Comparison of ENCODE assay signal across 8 cellular contexts in the genomic region with DNA sequence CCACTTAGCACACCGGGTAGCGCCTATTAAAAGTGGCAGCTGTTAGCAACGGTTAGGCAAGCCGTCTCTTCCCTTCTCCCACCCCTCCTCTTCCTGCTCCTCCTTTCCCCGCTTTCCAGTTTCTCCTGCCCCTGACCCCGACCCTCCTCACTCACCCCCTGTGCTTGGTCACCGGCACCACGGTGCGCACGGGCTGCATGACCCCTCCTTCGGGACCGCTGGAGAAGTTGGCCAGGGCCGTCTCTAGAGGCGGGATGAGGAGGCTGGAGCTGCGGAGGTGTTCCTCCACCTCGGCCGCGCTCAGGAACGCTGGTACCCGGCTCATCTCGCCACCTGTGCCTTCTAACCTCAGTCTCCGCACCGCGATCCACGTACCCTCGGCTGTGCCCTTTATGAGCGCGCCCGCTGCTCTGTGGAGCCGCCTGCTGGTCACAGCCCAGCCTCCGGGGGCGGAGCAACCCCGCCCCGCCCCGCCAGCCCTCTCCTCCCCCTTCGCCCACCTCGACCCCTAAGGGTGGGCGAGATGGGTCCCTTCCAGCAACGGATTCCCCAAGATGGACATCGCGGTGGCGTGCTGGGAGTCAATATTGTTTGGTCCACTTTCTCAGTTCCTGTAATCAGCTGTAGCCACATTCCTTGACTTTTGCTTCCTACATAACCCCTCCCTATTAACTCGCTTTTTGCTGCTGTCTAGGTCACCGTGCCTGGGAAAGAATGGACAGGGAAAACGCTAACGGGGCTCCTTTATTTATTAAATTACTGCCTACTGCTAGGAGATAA. TPM values are rescaled to one million over a fixed set of nuclear protein-coding genes. Genes with fewer than 3 reads are reported as not detected.
DNase-seq lines count a peak whose midpoint lies in the region; ATAC-seq and TF ChIP-seq lines count a peak whose summit lies in the region.

A gene (minus strand): TSS at position 364 of the 780 bp plus-strand sequence. CDS start 39 bp downstream, at position 325.

- intact Hi-C loops in Panc1 (cut with micrococcal nuclease; ENCODE audit: unreplicated experiment): loop anchor here (10.0 kb wide), 1 partner anchor 83 kb away; no protein-coding TSS in a partner anchor

- H3K4me3 ChIP-seq in Panc1 (ENCODE audit: low read depth in 2 of 2, low read length in 2 of 2) (peak within 1 kb of the TSS; percentile 39 to 57), astrocyte of the cerebellum (ENCODE audit: low read depth, low read length) (peak within 1 kb of the TSS; percentile 21), iPS-15b (ENCODE audit: low read depth, low read length) (peak within 1 kb of the TSS; percentile 83), skeletal muscle satellite cell (ENCODE audit: low read length) (peak within 1 kb of the TSS; percentile 62)

- ATAC-seq in HG03354 (IDR thresholded peaks at IDR 0.05; ENCODE audit: poor library complexity, severe bottlenecking, unreplicated experiment): peak; percentile 61
- ATAC-seq in Panc1: peak; percentile 97

- DNase-seq in Panc1 (ENCODE audit: low read depth, low spot score) (no peak), astrocyte of the cerebellum (ENCODE audit: low read depth) (no peak), RKO (ENCODE audit: low spot score) (no peak), mesenteric fat pad (ENCODE audit: low spot score) (no peak)

- BruUV-seq in Panc1 (replicated peaks; lab: Mats Ljungman, UMichigan): no TSS peak

- H3K27me3 ChIP-seq in Panc1 (ENCODE audit: control insufficient read depth, insufficient read depth, low read length) (peaks cover 46% of the 10 kb centered on the region), iPS-15b (ENCODE audit: control insufficient read depth, insufficient read depth, low read length) (peaks cover 27% of the 10 kb centered on the region), skeletal muscle satellite cell (ENCODE audit: control insufficient read depth, insufficient read depth, low read length) (peaks cover 82% of the 10 kb centered on the region)

- H3K4me2 ChIP-seq in skeletal muscle satellite cell (ENCODE audit: low read length): peak within 1 kb of the TSS; percentile 87

- TF ChIP-seq CTCF in GM12872 (IDR thresholded peaks at IDR 0.05; ENCODE audit: insufficient read depth, low read depth, low read length) (peak; percentile 88), Panc1 (IDR thresholded peaks at IDR 0.05) (peak; percentile 93), astrocyte of the cerebellum (IDR thresholded peaks at IDR 0.05; ENCODE audit: low read depth, low read length, missing control alignments) (peak; percentile 70)

- in situ Hi-C loops in Panc1 (cut with HindIII; ENCODE audit: low pct_unique_long_range_greater_than_20kb, low sequenced_read_pairs): loop anchor here (25.0 kb wide), 1 partner anchor 91 kb away; no protein-coding TSS in a partner anchor
- in situ Hi-C loops in astrocyte of the cerebellum (cut with HindIII; ENCODE audit: low sequenced_read_pairs): no loop called here

- POLR2A ChIA-PET in Panc1 (lab: Charles Lee): no interaction called here

- CTCF ChIA-PET in Panc1 (lab: Charles Lee): interaction anchor here (0.7 to 1.5 kb wide), 4 partner anchors 13 to 214 kb away, joined by 3 to 6 read pairs (median 4); no protein-coding TSS in a partner anchor

- no peak within 1 kb of the TSS for H3K27ac ChIP-seq in Panc1 (ENCODE audit: low read length)

- peak within 1 kb of the TSS; percentile 16 for H3K9ac ChIP-seq in iPS-15b (ENCODE audit: low read depth, low read length)
- no peak within 1 kb of the TSS for H3K9ac ChIP-seq in skeletal muscle satellite cell (ENCODE audit: low read depth, low read length)

- H3K36me3 ChIP-seq in Panc1 (ENCODE audit: control insufficient read depth, insufficient read depth, low read length) (no peaks in the 10 kb centered on the region), iPS-15b (ENCODE audit: control insufficient read depth, insufficient read depth, low read length) (no peaks in the 10 kb centered on the region), skeletal muscle satellite cell (ENCODE audit: insufficient read depth, low read length) (no peaks in the 10 kb centered on the region)

- H3K9me3 ChIP-seq in Panc1 (ENCODE audit: control insufficient read depth, insufficient read depth, low read depth, low read length) (no peaks in the 10 kb centered on the region), iPS-15b (ENCODE audit: control insufficient read depth, insufficient read depth, low read length) (no peaks in the 10 kb centered on the region), skeletal muscle satellite cell (replicated peaks; ENCODE audit: low read length) (no peaks in the 10 kb centered on the region)

- H3K4me1 ChIP-seq in Panc1 (ENCODE audit: control insufficient read depth, insufficient read depth, low read length) (peaks cover 5% of the 10 kb centered on the region), iPS-15b (ENCODE audit: control insufficient read depth, insufficient read depth, low read length) (peaks cover 5% of the 10 kb centered on the region), skeletal muscle satellite cell (ENCODE audit: control insufficient read depth, insufficient read depth, low read length) (peaks cover 4% of the 10 kb centered on the region)

RNA-seq across cellular contexts. Expression of the gene that starts here (rescaled TPM):
- 0.41 TPM for total RNA-seq in Panc1 (2021; ENCODE audit: unreplicated experiment)
- 0.47 TPM for polyA plus RNA-seq in Panc1 (2012; ENCODE audit: insufficient read length)
- 0.22 and 0.25 TPM in 2 replicates for total RNA-seq in skeletal muscle satellite cell (2012; rRNA removed)
- not detected for total RNA-seq in mesenteric fat pad

Comparison
In these comparisons a context has a peak if more than half of its experiments do, and no peak if none do; other contexts are left out.
1. Peak in ATAC-seq and H3K4me3 ChIP-seq in Panc1; RNA of the gene not detected or under 1 TPM.
2. H3K4me3 ChIP-seq: peak in every context shown above with its lines; median percentile 83 in iPS-15b; 62 in skeletal muscle satellite cell; 48 in Panc1; 21 in astrocyte of the cerebellum.